Comparison of ENCODE assay signal across 8 cellular contexts in genomic region chr7:6160191-6160623, GRCh38. TPM values are rescaled to one million over a fixed set of nuclear protein-coding genes. Genes with fewer than 3 reads are reported as not detected.
DNase-seq lines count a peak whose midpoint lies in the region; ATAC-seq, FAIRE-seq and TF ChIP-seq lines count a peak whose summit lies in the region.

No MANE protein-coding gene starts in this region.

- H3K4me3 ChIP-seq in A549: no peak overlapping the region
- H3K4me3 ChIP-seq in HAP-1: no peak overlapping the region
- H3K4me3 ChIP-seq in adrenal gland: no peak overlapping the region
- peak overlapping the region; percentile 22 for H3K4me3 ChIP-seq in left ventricle myocardium inferior
- no peak overlapping the region for H3K4me3 ChIP-seq in rectal smooth muscle tissue (ENCODE audit: low read length)

- peak; percentile 79 for TF ChIP-seq CTCF in A549 (IDR thresholded peaks at IDR 0.05)
- TF ChIP-seq CTCF in adrenal gland (IDR thresholded peaks at IDR 0.05): peak; percentile 29 to 63 (median 50)
- TF ChIP-seq CTCF in left ventricle myocardium inferior (IDR thresholded peaks at IDR 0.05; ENCODE audit: borderline replicate concordance): peak; percentile 84

- H3K36me3 ChIP-seq in HAP-1 (replicated peaks): peaks cover 71% of the 10 kb centered on the region
- H3K36me3 ChIP-seq in adrenal gland (replicated peaks in 1 of 2): peaks cover 0 to 37% of the 10 kb centered on the region in 2 donors
- H3K36me3 ChIP-seq in left ventricle myocardium inferior: peaks cover 68% of the 10 kb centered on the region
- peaks cover 17% of the 10 kb centered on the region for H3K36me3 ChIP-seq in rectal smooth muscle tissue (ENCODE audit: control insufficient read depth, insufficient read depth, low read length)

- ATAC-seq in A549: peak; percentile 72 to 79
- no peak for ATAC-seq in GM21381 (IDR thresholded peaks at IDR 0.05; ENCODE audit: unreplicated experiment)
- no peak for ATAC-seq in HG03460 (IDR thresholded peaks at IDR 0.05; ENCODE audit: unreplicated experiment)
- ATAC-seq in HG03442 (IDR thresholded peaks at IDR 0.05; ENCODE audit: unreplicated experiment): no peak

- H3K4me2 ChIP-seq in A549: no peak overlapping the region

- in situ Hi-C loops in HAP-1 (cut with MboI; ENCODE audit: low sequenced_read_pairs): no loop called here

- TF ChIP-seq EP300 in A549 (IDR thresholded peaks at IDR 0.05): no peak

- peak; percentile 70 to 77 for TF ChIP-seq RAD21 in A549 (conservative IDR thresholded peaks at IDR 0.05 in 1 of 2, IDR thresholded peaks at IDR 0.05 in 1 of 2)

- POLR2A ChIA-PET in A549 (lab: Yijun Ruan, JAX): interaction anchor here (0.8 kb wide), 1 partner anchor 112 kb away, joined by 3 read pairs; no protein-coding TSS in a partner anchor

- H3K27ac ChIP-seq in A549 (peak overlapping the region in 1 of 2 experiments; percentile 25; a peak in 1 of 6 replicates), adrenal gland (peak overlapping the region in 1 of 5 donors; percentile 34), left ventricle myocardium inferior (replicated peaks) (peak overlapping the region; percentile 87), rectal smooth muscle tissue (ENCODE audit: low read depth, low read length) (peak overlapping the region; percentile 21)

- no peak overlapping the region for H3K9ac ChIP-seq in rectal smooth muscle tissue (ENCODE audit: low read length)

- intact Hi-C loops in adrenal gland (cut with DNase I): loop anchor here (5.0 to 10.0 kb wide), 2 partner anchors 162 to 275 kb away; no protein-coding TSS in a partner anchor
- intact Hi-C loops in left ventricle myocardium inferior (cut with micrococcal nuclease): loop anchor here (5.0 kb wide), 1 partner anchor 162 kb away; no protein-coding TSS in a partner anchor

- H3K9me3 ChIP-seq in A549: no peaks in the 10 kb centered on the region
- H3K9me3 ChIP-seq in HAP-1: no peaks in the 10 kb centered on the region
- H3K9me3 ChIP-seq in adrenal gland (replicated peaks in 1 of 3): no peaks in the 10 kb centered on the region
- no peaks in the 10 kb centered on the region for H3K9me3 ChIP-seq in left ventricle myocardium inferior (replicated peaks)

- WGBS in A549 (ENCODE audit: missing lambda C conversion rate): 56% methylated on average over 15 of the region's 15 CpGs
- 38 to 61% (median 53%) methylated on average over 15 of the region's 15 CpGs for WGBS in adrenal gland, 4 donors

- TF ChIP-seq POLR2A in A549 (IDR thresholded peaks at IDR 0.05; ENCODE audit: low read length): no peak
- TF ChIP-seq POLR2A in adrenal gland (IDR thresholded peaks at IDR 0.05): no peak

- DNase-seq in A549 (ENCODE audit: low read depth in 1 of 2, low spot score in 1 of 2) (peak; percentile 48 to 76), HAP-1 (ENCODE audit: low spot score in 2 of 2) (peak; percentile 17 to 54), adrenal gland (peak in 6 of 7 donors; percentile 38 to 74 (median 52)), left ventricle myocardium inferior (peak; percentile 69)

- FAIRE-seq in A549 (lab: Jason Lieb, UNC): no peak

- no peaks in the 10 kb centered on the region for H3K4me1 ChIP-seq in A549
- no peaks in the 10 kb centered on the region for H3K4me1 ChIP-seq in HAP-1
- H3K4me1 ChIP-seq in adrenal gland (replicated peaks in 1 of 2): peaks cover 0 to 24% of the 10 kb centered on the region in 2 donors
- H3K4me1 ChIP-seq in left ventricle myocardium inferior: peaks cover 60% of the 10 kb centered on the region
- peaks cover 12% of the 10 kb centered on the region for H3K4me1 ChIP-seq in rectal smooth muscle tissue (ENCODE audit: control insufficient read depth, insufficient read depth, low read length)

- CTCF ChIA-PET in A549 (lab: Yijun Ruan, JAX): interaction anchor here (0.7 to 5.8 kb wide), 57 partner anchors 9 to 278 kb away, joined by 3 to 102 read pairs (median 4); no protein-coding TSS in a partner anchor

- H3K27me3 ChIP-seq in HAP-1 (ENCODE audit: low read depth): no peaks in the 10 kb centered on the region
- H3K27me3 ChIP-seq in adrenal gland: no peaks in the 10 kb centered on the region
- no peaks in the 10 kb centered on the region for H3K27me3 ChIP-seq in left ventricle myocardium inferior (ENCODE audit: low read depth)
- no peaks in the 10 kb centered on the region for H3K27me3 ChIP-seq in rectal smooth muscle tissue (ENCODE audit: control insufficient read depth, insufficient read depth, low read length)

TF ChIP-seq in A549, 52 proteins besides CTCF, POLR2A, EP300 and RAD21:
- TF ChIP-seq ZSCAN20 (CRISPR knock-in tag; IDR thresholded peaks at IDR 0.05): no peak
- peak; percentile 92 for TF ChIP-seq SMC3 (IDR thresholded peaks at IDR 0.05)
- no peak for TF ChIP-seq GATA3 (IDR thresholded peaks at IDR 0.05; ENCODE audit: borderline replicate concordance)
- no peak for TF ChIP-seq FOSB (CRISPR knock-in tag; IDR thresholded peaks at IDR 0.05)
- no peak for TF ChIP-seq PBX3 (IDR thresholded peaks at IDR 0.05)
- TF ChIP-seq FOSL2 (IDR thresholded peaks at IDR 0.05): no peak
- no peak for TF ChIP-seq FOSL2 (CRISPR knock-in tag; IDR thresholded peaks at IDR 0.05)
- no peak for TF ChIP-seq RCOR1 (IDR thresholded peaks at IDR 0.05; ENCODE audit: low read depth, low read length)
- no peak for TF ChIP-seq CEBPB (IDR thresholded peaks at IDR 0.05)
- no peak for TF ChIP-seq MAZ (IDR thresholded peaks at IDR 0.05; ENCODE audit: borderline replicate concordance, low read depth, low read length)

RNA-seq across cellular contexts. Expression of gene USP42, which starts 55.5 kb away (rescaled TPM):
- 5.3 and 8.6 TPM in 2 replicates for polyA plus RNA-seq in A549 (2011; rRNA removed)
- polyA plus RNA-seq in A549 (2012; cell fraction: cytosol; rRNA removed): 4.8 and 6.1 TPM in 2 replicates
- polyA plus RNA-seq in A549 (2012; cell fraction: nucleus; rRNA removed): 10.5 and 13.1 TPM in 2 replicates
- 5.6 to 6.3 TPM (median 6.3 TPM) in 3 replicates for polyA plus RNA-seq in A549 (2017; fragmentation: RNase III; extraction: RNeasy Plus Mini Kit Qiagen cat#74134 plus additional on column Dnase treatment)
- polyA minus RNA-seq in A549 (2011; rRNA and poly(A)+ RNA removed): 5.9 and 6.6 TPM in 2 replicates
- 10 to 100 TPM in 1 of 8 donors, 1 to 10 TPM in 7; 5.5 to 15.0 (median 7.9) TPM for total RNA-seq in adrenal gland
- polyA plus RNA-seq in adrenal gland: 1 to 10 TPM; 3.5 to 5.6 (median 5.3) TPM
- total RNA-seq in left ventricle myocardium inferior: 4.0 TPM

Comparison
In these comparisons a context has a peak if more than half of its experiments do, and no peak if none do; other contexts are left out.
1. ATAC-seq: peak in A549 (2 of 2); none in GM21381 (single experiment), HG03460 (single experiment) and HG03442 (single experiment).
2. Peak in every context shown above with its lines, with median percentiles within 50 percentile points of each other: DNase-seq and CTCF ChIP-seq.